ENCODE assay signal across 14 cellular contexts in genomic region chr21:27094182-27094948, GRCh38.
DNase-seq lines count a peak whose midpoint lies in the region; ATAC-seq and TF ChIP-seq lines count a peak whose summit lies in the region.
"Had no signal": no experiment of that assay in that cellular context is flagged by ENCODE, and none has a peak within 500 bp of the region (broad histone marks: within the 10 kb centered on the region; RNA-seq: fewer than 3 reads in every experiment).

No MANE protein-coding gene starts in this region.

- H3K36me3 ChIP-seq in smooth muscle cell (ENCODE audit: low read depth), result peaks cover under 1% of the 10 kb centered on the region

- peak overlapping the region; percentile 67 for H2AFZ ChIP-seq in smooth muscle cell (ENCODE audit: low read depth)

- no peaks in the 10 kb centered on the region for H3K79me2 ChIP-seq in smooth muscle cell (ENCODE audit: low read depth)

- no peaks in the 10 kb centered on the region for H3K4me1 ChIP-seq in smooth muscle cell (ENCODE audit: low read depth)

- H3K4me3 ChIP-seq in fibroblast of pulmonary artery (replicated peaks; ENCODE audit: low read depth, low read length) (peak overlapping the region; percentile 1), smooth muscle cell (no peak overlapping the region)

- no peak overlapping the region for H3K9ac ChIP-seq in smooth muscle cell (ENCODE audit: low read depth)

- H3K9me3 ChIP-seq in smooth muscle cell (replicated peaks; ENCODE audit: low read depth), result no peaks in the 10 kb centered on the region

- no peaks in the 10 kb centered on the region for H4K20me1 ChIP-seq in smooth muscle cell (ENCODE audit: low read depth)

- H3K27me3 ChIP-seq in smooth muscle cell (ENCODE audit: low read depth), result no peaks in the 10 kb centered on the region

- TF ChIP-seq CTCF in fibroblast of pulmonary artery (IDR thresholded peaks at IDR 0.05; ENCODE audit: low read length, missing control alignments) (no peak), smooth muscle cell (IDR thresholded peaks at IDR 0.05; ENCODE audit: borderline replicate concordance, insufficient read depth, poor library complexity, severe bottlenecking) (no peak)

- ATAC-seq in HG02798 (IDR thresholded peaks at IDR 0.05; ENCODE audit: poor library complexity, unreplicated experiment), result no peak
- ATAC-seq: CD8-positive, alpha-beta T cell had no signal

- no peaks in the 10 kb centered on the region for H3F3A ChIP-seq in smooth muscle cell (ENCODE audit: low read depth)

- no peak overlapping the region for H3K27ac ChIP-seq in smooth muscle cell (ENCODE audit: low read depth)

- 50% methylated on average over 5 of the region's 5 CpGs for WGBS in smooth muscle cell (ENCODE audit: low lambda C conversion rate)

- peak overlapping the region; percentile 66 for H3K4me2 ChIP-seq in smooth muscle cell

- DNase-seq in GM03348 (ENCODE audit: low spot score) (peak; percentile 32), NOMO-1 treated with DMSO at 0.1 percent for 48 hours (lab: John Stamatoyannopoulos, UW; ENCODE audit: unreplicated experiment) (peak; percentile 60), fibroblast of pulmonary artery (ENCODE audit: low read depth) (peak; percentile 29), smooth muscle cell (lab: John Stamatoyannopoulos, UW; ENCODE audit: unreplicated experiment) (no peak), DMS79 (lab: John Stamatoyannopoulos, UW) (no peak), activated gamma-delta T cell (lab: John Stamatoyannopoulos, UW) (no peak)
- DNase-seq: ACHN; CD8-positive, alpha-beta T cell; H7; NCI-H1048; NCI-H446; NCI-H774; SHP77 had no signal

Comparison
In these comparisons a context has a peak if more than half of its experiments do, and no peak if none do; other contexts are left out.
1. DNase-seq: peak in GM03348 (single experiment), NOMO-1 treated with DMSO at 0.1 percent for 48 hours (single experiment) and fibroblast of pulmonary artery (single experiment); none in smooth muscle cell (single experiment), DMS79 (single experiment) and activated gamma-delta T cell (single experiment).